ENCODE assay signal across 9 cellular contexts in the genomic region with DNA sequence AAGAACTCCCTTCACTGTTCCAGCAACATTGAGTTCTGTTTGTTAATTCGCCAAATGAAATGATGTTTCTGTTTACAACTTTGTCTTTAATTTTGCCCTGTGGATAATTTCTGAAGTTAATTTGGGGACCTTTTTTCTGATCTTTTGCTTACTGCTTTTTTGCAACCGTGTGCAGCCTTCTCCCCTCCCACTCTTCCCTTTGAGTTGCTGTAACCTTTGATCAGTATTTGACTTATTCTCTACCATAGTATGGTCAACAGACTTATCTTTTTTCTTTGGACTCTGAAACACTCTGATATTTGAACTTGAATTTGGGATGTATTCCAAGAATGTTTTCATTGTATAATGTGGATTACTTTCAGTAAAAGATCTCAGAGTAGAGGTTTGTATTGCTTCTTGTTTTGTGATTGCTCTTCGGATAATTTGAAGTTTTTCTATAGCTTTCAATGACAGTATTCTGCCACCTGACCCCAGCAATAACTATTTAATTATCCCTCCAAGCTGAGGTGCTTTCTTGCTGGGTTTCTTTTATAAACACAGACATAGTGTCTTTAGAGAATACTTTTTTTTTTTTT. TPM values are rescaled to one million over a fixed set of nuclear protein-coding genes. Genes with fewer than 3 reads are reported as not detected.
DNase-seq lines count a peak whose midpoint lies in the region; ATAC-seq and TF ChIP-seq lines count a peak whose summit lies in the region.
"Had no signal": no experiment of that assay in that cellular context is flagged by ENCODE, and none has a peak within 500 bp of the region (broad histone marks: within the 10 kb centered on the region; RNA-seq: fewer than 3 reads in every experiment).

No MANE protein-coding gene starts in this region.

- peak overlapping the region in 1 of 2 donors; percentile 15 for H3K27ac ChIP-seq in ascending aorta
- H3K27ac ChIP-seq in liver (ENCODE audit: low read depth in 1 of 2, low read length in 2 of 2) = peak overlapping the region; percentile 54 to 84
- peak overlapping the region; percentile 90 to 95 (median 93) for H3K27ac ChIP-seq in transverse colon

- DNase-seq in activated T-cell treated with anti-CD3 and anti-CD28 coated beads, Interleukin-2, amount 50 U/mL, for 4 hours = no peak
- DNase-seq in activated T-cell treated with anti-CD3 and anti-CD28 coated beads, Interleukin-2, amount 50 U/mL, for 1 hour = no peak
- DNase-seq in ascending aorta (ENCODE audit: low spot score in 2 of 2) (no peak), transverse colon (no peak), C1 segment of cervical spinal cord (lab: John Stamatoyannopoulos, UW) (no peak), NOMO-1 treated with DMSO at 0.1 percent for 48 hours (lab: John Stamatoyannopoulos, UW; ENCODE audit: unreplicated experiment) (no peak)
- DNase-seq: central memory CD4-positive, alpha-beta T cell had no signal

- H3K27me3 ChIP-seq in ascending aorta = no peaks in the 10 kb centered on the region
- H3K27me3 ChIP-seq in liver (ENCODE audit: control insufficient read depth in 4 of 4, insufficient read depth in 4 of 4, low read length in 3 of 4) = no peaks in the 10 kb centered on the region
- H3K27me3 ChIP-seq in transverse colon = no peaks in the 10 kb centered on the region

- H3K9me3 ChIP-seq in ascending aorta = no peaks in the 10 kb centered on the region
- no peaks in the 10 kb centered on the region for H3K9me3 ChIP-seq in liver (ENCODE audit: control insufficient read depth in 4 of 4, low read length in 3 of 4)
- no peaks in the 10 kb centered on the region for H3K9me3 ChIP-seq in transverse colon

- no peak for ATAC-seq in activated T-cell treated with anti-CD3 and anti-CD28 coated beads, Interleukin-2, amount 50 U/mL, for 4 hours
- no peak for ATAC-seq in GM18873 (IDR thresholded peaks at IDR 0.05; ENCODE audit: low FRiP score, unreplicated experiment)

- H3K4me1 Mint-ChIP-seq in activated T-cell treated with anti-CD3 and anti-CD28 coated beads, Interleukin-2, amount 50 U/mL, for 4 hours (ENCODE audit: low read depth) = peaks cover 36% of the 10 kb centered on the region

- peak overlapping the region; percentile 96 for H3K4me3 Mint-ChIP-seq in activated T-cell treated with anti-CD3 and anti-CD28 coated beads, Interleukin-2, amount 50 U/mL, for 4 hours

- H3K27me3 Mint-ChIP-seq in activated T-cell treated with anti-CD3 and anti-CD28 coated beads, Interleukin-2, amount 50 U/mL, for 4 hours (ENCODE audit: low read depth) = no peaks in the 10 kb centered on the region

- H3K9ac ChIP-seq in liver (ENCODE audit: low read depth in 1 of 2, low read length in 2 of 2) = peak overlapping the region; percentile 85 to 96

- TF ChIP-seq CTCF in ascending aorta (IDR thresholded peaks at IDR 0.05) (no peak), liver (IDR thresholded peaks at IDR 0.05; ENCODE audit: low read depth, low read length, missing input control) (no peak), transverse colon (IDR thresholded peaks at IDR 0.05) (no peak)

- 20% methylated on average over 3 of the region's 3 CpGs for WGBS in liver
- 21 to 30% methylated on average over 2 to 3 of the region's 3 CpGs for WGBS in transverse colon (ENCODE audit: low coverage in 1 of 2), 2 donors

- in situ Hi-C loops in transverse colon (cut with MboI; ENCODE audit: low pct_ligation_motif_present in 1 of 4, low pct_unique_long_range_greater_than_20kb in 1 of 4, low sequenced_read_pairs in 3 of 4) = no loop called here

- no peaks in the 10 kb centered on the region for H3K9me3 Mint-ChIP-seq in activated T-cell treated with anti-CD3 and anti-CD28 coated beads, Interleukin-2, amount 50 U/mL, for 4 hours

- peaks cover 20% of the 10 kb centered on the region for H3K36me3 Mint-ChIP-seq in activated T-cell treated with anti-CD3 and anti-CD28 coated beads, Interleukin-2, amount 50 U/mL, for 4 hours (ENCODE audit: insufficient read depth)

- H3K4me1 ChIP-seq in ascending aorta (peaks cover 5 to 6% of the 10 kb centered on the region in 2 donors), liver (ENCODE audit: control insufficient read depth in 4 of 4, insufficient read depth in 4 of 4, low read length in 3 of 4) (peaks cover 1 to 40% (median 32%) of the 10 kb centered on the region in 4 donors), transverse colon (peaks cover 10 to 32% (median 22%) of the 10 kb centered on the region in 4 donors)

- no peak for TF ChIP-seq EP300 in transverse colon (IDR thresholded peaks at IDR 0.05; ENCODE audit: low read depth)

- H3K36me3 ChIP-seq in ascending aorta (peaks cover 25 to 28% of the 10 kb centered on the region in 2 donors), liver (ENCODE audit: control insufficient read depth in 4 of 4, insufficient read depth in 3 of 4, low read depth in 1 of 4, low read length in 3 of 4) (peaks cover 6 to 21% (median 11%) of the 10 kb centered on the region in 4 donors), transverse colon (peaks cover 0 to 23% (median 9%) of the 10 kb centered on the region in 4 donors)

- intact Hi-C loops in ascending aorta (cut with DNase I) = no loop called here
- intact Hi-C loops in transverse colon (cut with DNase I; ENCODE audit: low total_unique reads) = no loop called here

- peak; percentile 32 for TF ChIP-seq RAD21 in liver (IDR thresholded peaks at IDR 0.05)

- no peak for TF ChIP-seq POLR2A in transverse colon (IDR thresholded peaks at IDR 0.05)

- H3K4me3 ChIP-seq in ascending aorta = peak overlapping the region; percentile 81 to 99
- H3K4me3 ChIP-seq in liver (ENCODE audit: low read depth in 1 of 3, low read length in 3 of 3) = peak overlapping the region; percentile 46 to 99 (median 95)
- peak overlapping the region in 3 of 4 donors; percentile 93 to 99 (median 96) for H3K4me3 ChIP-seq in transverse colon

TF ChIP-seq in liver, 16 proteins besides CTCF, POLR2A, EP300 and RAD21 (continues in another document):
- TF ChIP-seq TAF1 (conservative IDR thresholded peaks at IDR 0.05) (peak; percentile 87), HNF4G (IDR thresholded peaks at IDR 0.05) (no peak), RXRA (IDR thresholded peaks at IDR 0.05) (peak; percentile 69 to 83), SP1 (IDR thresholded peaks at IDR 0.05) (peak; percentile 77), FOXA1 (IDR thresholded peaks at IDR 0.05) (no peak), REST (IDR thresholded peaks at IDR 0.05) (peak; percentile 13)
- TF ChIP-seq, protein P1, sequence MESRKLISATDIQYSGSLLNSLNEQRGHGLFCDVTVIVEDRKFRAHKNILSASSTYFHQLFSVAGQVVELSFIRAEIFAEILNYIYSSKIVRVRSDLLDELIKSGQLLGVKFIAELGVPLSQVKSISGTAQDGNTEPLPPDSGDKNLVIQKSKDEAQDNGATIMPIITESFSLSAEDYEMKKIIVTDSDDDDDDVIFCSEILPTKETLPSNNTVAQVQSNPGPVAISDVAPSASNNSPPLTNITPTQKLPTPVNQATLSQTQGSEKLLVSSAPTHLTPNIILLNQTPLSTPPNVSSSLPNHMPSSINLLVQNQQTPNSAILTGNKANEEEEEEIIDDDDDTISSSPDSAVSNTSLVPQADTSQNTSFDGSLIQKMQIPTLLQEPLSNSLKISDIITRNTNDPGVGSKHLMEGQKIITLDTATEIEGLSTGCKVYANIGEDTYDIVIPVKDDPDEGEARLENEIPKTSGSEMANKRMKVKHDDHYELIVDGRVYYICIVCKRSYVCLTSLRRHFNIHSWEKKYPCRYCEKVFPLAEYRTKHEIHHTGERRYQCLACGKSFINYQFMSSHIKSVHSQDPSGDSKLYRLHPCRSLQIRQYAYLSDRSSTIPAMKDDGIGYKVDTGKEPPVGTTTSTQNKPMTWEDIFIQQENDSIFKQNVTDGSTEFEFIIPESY (IDR thresholded peaks at IDR 0.05) = no peak

RNA-seq across cellular contexts. Expression of gene CRLS1, which starts 1.7 kb away (rescaled TPM):
- total RNA-seq in activated T-cell treated with anti-CD3 and anti-CD28 coated beads, Interleukin-2, amount 50 U/mL, for 4 hours = 10 to 100 TPM; 61.1 to 72.6 (median 66.1) TPM
- total RNA-seq in ascending aorta (17.2 TPM), liver (10 to 100 TPM; 51.9 to 58.9 TPM), transverse colon (10 to 100 TPM; 40.0 to 71.6 (median 50.6) TPM)
- 10 to 100 TPM; 72.7 to 72.8 TPM for polyA plus RNA-seq in liver

RNA-seq across cellular contexts. Expression of gene LRRN4, which starts 46.2 kb away (rescaled TPM):
- under 1 TPM in 2 of 3 donors, not detected in 1; 0.08 to 0.11 TPM for total RNA-seq in activated T-cell treated with anti-CD3 and anti-CD28 coated beads, Interleukin-2, amount 50 U/mL, for 4 hours
- total RNA-seq in ascending aorta = not detected
- total RNA-seq in liver = under 1 TPM; 0.14 to 0.17 TPM
- polyA plus RNA-seq in liver = under 1 TPM; 0.15 to 0.18 TPM
- total RNA-seq in transverse colon = under 1 TPM in 1 of 4 donors, not detected in 3; 0.48 TPM

RNA-seq across cellular contexts. Expression of gene MCM8, which starts 57.2 kb away (rescaled TPM):
- total RNA-seq in activated T-cell treated with anti-CD3 and anti-CD28 coated beads, Interleukin-2, amount 50 U/mL, for 4 hours = 10 to 100 TPM; 19.7 to 27.3 (median 20.1) TPM
- total RNA-seq in ascending aorta (0.96 TPM), liver (10 to 100 TPM in 1 of 2 donors, 1 to 10 TPM in 1; 2.1 to 11.0 TPM), transverse colon (1 to 10 TPM; 2.6 to 8.6 (median 4.7) TPM)
- under 1 TPM; 0.49 to 0.97 TPM for polyA plus RNA-seq in liver

RNA-seq across cellular contexts. Expression of gene TRMT6, which starts 57.3 kb away (rescaled TPM):
- total RNA-seq in activated T-cell treated with anti-CD3 and anti-CD28 coated beads, Interleukin-2, amount 50 U/mL, for 4 hours = 10 to 100 TPM; 45.3 to 47.5 (median 45.8) TPM
- 7.8 TPM for total RNA-seq in ascending aorta
- 1 to 10 TPM; 3.1 to 4.2 TPM for total RNA-seq in liver
- polyA plus RNA-seq in liver = 1 to 10 TPM; 3.9 to 6.2 TPM
- 1 to 10 TPM in 3 of 4 donors, under 1 TPM in 1; 1.00 to 9.4 (median 4.3) TPM for total RNA-seq in transverse colon
